In the genomic region with DNA sequence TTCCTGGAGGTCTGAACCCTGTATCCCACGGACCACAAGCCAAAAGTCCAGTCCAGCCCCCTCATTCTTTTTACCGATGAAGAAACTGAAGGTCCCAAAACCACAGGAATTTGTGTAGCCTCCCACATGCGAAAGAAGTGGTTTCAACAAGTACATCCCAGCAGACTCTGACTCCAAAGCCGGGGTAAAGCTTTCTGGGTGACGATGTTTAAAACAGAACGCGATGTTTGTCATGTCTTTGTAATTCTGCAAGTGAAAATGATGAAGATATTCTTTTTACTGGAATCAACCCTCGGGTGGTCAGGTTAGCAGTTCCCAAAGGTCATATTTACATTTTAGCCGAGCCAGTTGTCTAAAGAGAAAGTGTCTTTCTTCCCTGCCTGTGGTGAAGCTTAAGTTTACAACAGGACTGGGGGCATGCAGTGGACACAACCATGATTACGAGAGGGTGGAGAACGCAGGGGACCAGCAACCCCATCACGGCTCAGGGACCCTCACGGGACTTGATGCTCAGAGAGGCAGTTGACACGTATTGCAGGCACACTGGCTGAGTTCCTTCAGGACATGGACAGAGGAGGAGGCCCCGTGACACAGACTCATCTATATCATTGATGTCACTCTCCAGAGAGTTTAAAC, we compare ENCODE assay signal across 1 cellular context.
TF ChIP-seq lines count a peak whose summit lies in the region.

No MANE protein-coding gene starts in this region.

TF ChIP-seq in H1, 55 proteins besides CTCF, POLR2A, EP300 and RAD21 (continued from another document):
- TF ChIP-seq CHD7 (IDR thresholded peaks at IDR 0.05; ENCODE audit: insufficient replicate concordance, low read length) (no peak), TEAD4 (IDR thresholded peaks at IDR 0.05; ENCODE audit: low read depth, low read length) (no peak)
